In genomic region chr19:1109032-1109541, GRCh38 we compare ENCODE assay signal across 23 cellular contexts.
"Had no signal": no experiment of that assay in that cellular context is flagged by ENCODE, and none has a peak within 500 bp of the region (broad histone marks: within the 10 kb centered on the region; RNA-seq: fewer than 3 reads in every experiment).

No MANE protein-coding gene starts in this region.

- ATAC-seq: activated CD4-positive, alpha-beta T cell treated with anti-CD3 and anti-CD28 coated beads for 36 hours; activated CD8-positive, alpha-beta memory T cell treated with anti-CD3 and anti-CD28 coated beads, Interleukin-2, amount 10 ng/mL, durations not matched to agents 7 days and 5 days; activated CD8-positive, alpha-beta T cell treated with anti-CD3 and anti-CD28 coated beads, Interleukin-2, amount 10 ng/mL, durations not matched to agents 7 days and 5 days; activated T-cell treated with anti-CD3 and anti-CD28 coated beads, Interleukin-2, amount 50 U/mL, for 72 hours; body of pancreas; gastroesophageal sphincter; naive thymus-derived CD4-positive, alpha-beta T cell had no signal

- FAIRE-seq: urothelium cell line had no signal

- DNase-seq: activated CD4-positive, alpha-beta T cell treated with anti-CD3 and anti-CD28 coated beads for 36 hours; activated CD4-positive, CD25-positive, alpha-beta regulatory T cell; activated CD8-positive, alpha-beta memory T cell treated with anti-CD3 and anti-CD28 coated beads, Interleukin-2, amount 10 ng/mL, durations not matched to agents 7 days and 5 days; activated CD8-positive, alpha-beta T cell treated with anti-CD3 and anti-CD28 coated beads, Interleukin-2, amount 10 ng/mL, durations not matched to agents 7 days and 5 days; activated naive CD4-positive, alpha-beta T cell treated with Interleukin-2 at 50 U/mL for 16 hours; activated T-cell treated with anti-CD3 and anti-CD28 coated beads, Interleukin-2, amount 50 U/mL, for 72 hours; cerebellar nuclear complex; colonic mucosa; effector memory CD4-positive, alpha-beta T cell; erythroblast; islet precursor cell; midbrain; naive thymus-derived CD4-positive, alpha-beta T cell; nucleus accumbens; stimulated activated CD4-positive, alpha-beta T cell treated with anti-CD3 and anti-CD28 coated beads, Interleukin-2, amount 100 ng/mL, for 48 hours had no signal

- H3K27ac ChIP-seq: body of pancreas, cardiac muscle cell, colonic mucosa, gastroesophageal sphincter, hepatocyte, parathyroid adenoma, right atrium auricular region, thoracic aorta had no signal

- H3K27me3 ChIP-seq: body of pancreas, cardiac muscle cell, colonic mucosa, gastroesophageal sphincter, hepatocyte, right atrium auricular region had no signal

- H3K4me2 ChIP-seq: hepatocyte had no signal

- H3K9me3 ChIP-seq: body of pancreas, colonic mucosa, gastroesophageal sphincter, right atrium auricular region, thoracic aorta had no signal

- H2AFZ ChIP-seq: hepatocyte, parathyroid adenoma had no signal

- H3K4me3 ChIP-seq: body of pancreas, cardiac muscle cell, colonic mucosa, gastroesophageal sphincter, hepatocyte, right atrium auricular region, thoracic aorta had no signal

- H3K9ac ChIP-seq: parathyroid adenoma had no signal
